ENCODE assay signal across 8 cellular contexts in the genomic region with DNA sequence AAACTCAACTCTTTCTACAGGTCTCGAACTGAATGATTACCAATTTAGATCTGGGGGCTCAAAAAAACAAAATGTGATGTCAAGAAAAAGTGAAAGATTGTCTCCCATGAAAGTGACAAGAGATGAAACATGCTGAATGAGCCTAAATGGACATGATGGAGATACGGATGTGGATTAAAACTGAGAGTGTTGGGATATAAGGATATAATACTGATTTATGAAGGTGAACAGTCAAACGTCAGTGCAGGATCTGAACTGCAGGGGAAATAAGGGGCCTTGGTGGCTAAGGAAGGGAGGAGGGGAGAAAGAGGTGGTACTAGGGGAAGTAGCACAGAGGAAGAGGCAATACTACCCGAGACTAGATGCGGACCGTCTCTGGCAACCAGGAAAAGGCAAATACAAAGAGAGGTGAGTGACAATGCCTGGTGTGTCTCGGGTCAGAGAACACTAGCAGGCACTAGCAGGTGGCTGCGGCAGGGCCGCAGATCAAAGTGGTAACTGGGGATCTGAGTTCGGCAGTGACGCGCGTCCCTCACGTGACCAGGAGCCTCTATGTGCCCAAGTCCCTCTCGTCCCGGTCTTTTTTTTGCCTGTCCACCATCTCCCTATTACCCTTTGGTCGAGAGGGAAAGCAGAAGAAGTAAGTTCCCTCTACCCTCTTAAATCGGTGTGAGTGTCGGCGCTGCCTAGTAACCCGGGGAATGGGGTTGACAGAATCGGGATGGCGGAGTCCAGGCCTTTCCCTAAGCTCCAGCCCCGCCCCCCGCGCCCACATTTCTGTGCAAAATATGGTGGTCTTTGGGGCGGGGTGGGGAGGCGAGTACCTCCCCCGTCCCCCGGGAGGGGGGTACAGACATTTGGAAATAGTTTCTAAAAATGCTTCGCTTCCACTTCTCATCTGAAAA. TPM values are rescaled to one million over a fixed set of nuclear protein-coding genes. Genes with fewer than 3 reads are reported as not detected.
DNase-seq lines count a peak whose midpoint lies in the region; ATAC-seq, FAIRE-seq and TF ChIP-seq lines count a peak whose summit lies in the region.

Gene TCEAL1, plus strand, starts transcription at position 590 of the 905 bp plus-strand sequence. CDS start 942 bp downstream, outside the sequence.

- FAIRE-seq in RCC 7860 (lab: Jason Lieb, UNC) = no peak

- H3K9ac ChIP-seq in NT2/D1 (ENCODE audit: insufficient read length, low read depth) = peak within 1 kb of the TSS; percentile 75

- TF ChIP-seq CTCF in omental fat pad (IDR thresholded peaks at IDR 0.05) = no peak

- H3K4me3 Mint-ChIP-seq in CD4-positive, alpha-beta memory T cell = peak within 1 kb of the TSS; percentile 75 to 94 (median 84)
- peak within 1 kb of the TSS; percentile 88 for H3K4me3 Mint-ChIP-seq in activated naive CD8-positive, alpha-beta T cell treated with anti-CD3 and anti-CD28 coated beads for 36 hours

- no peaks in the 10 kb centered on the region for H3K9me3 Mint-ChIP-seq in CD4-positive, alpha-beta memory T cell
- H3K9me3 Mint-ChIP-seq in activated naive CD8-positive, alpha-beta T cell treated with anti-CD3 and anti-CD28 coated beads for 36 hours = no peaks in the 10 kb centered on the region

- H3K27me3 ChIP-seq in CD4-positive, alpha-beta memory T cell (ENCODE audit: insufficient read depth, low read length) = no peaks in the 10 kb centered on the region
- no peaks in the 10 kb centered on the region for H3K27me3 ChIP-seq in NT2/D1 (ENCODE audit: insufficient read depth, insufficient read length)

- peaks cover 12% of the 10 kb centered on the region for H3K4me1 ChIP-seq in CD4-positive, alpha-beta memory T cell (ENCODE audit: insufficient read depth, low read length)
- peaks cover 5% of the 10 kb centered on the region for H3K4me1 ChIP-seq in NT2/D1 (ENCODE audit: insufficient read depth, insufficient read length)

- H3K27me3 Mint-ChIP-seq in CD4-positive, alpha-beta memory T cell = no peaks in the 10 kb centered on the region
- no peaks in the 10 kb centered on the region for H3K27me3 Mint-ChIP-seq in activated naive CD8-positive, alpha-beta T cell treated with anti-CD3 and anti-CD28 coated beads for 36 hours

- CTCF ChIA-PET in CD4-positive, alpha-beta memory T cell (lab: Charles Lee; ENCODE audit: partially characterized antibody) = no interaction called here

- peak; percentile 15 to 47 (median 25) for DNase-seq in CD4-positive, alpha-beta memory T cell
- DNase-seq in NT2/D1 (ENCODE audit: low read depth, low spot score) (no peak), Right ventricle myocardium superior (peak; percentile 73), omental fat pad (ENCODE audit: low spot score) (peak; percentile 35), RCC 7860 (ENCODE audit: low spot score) (no peak)
- peak; percentile 40 for DNase-seq in activated naive CD8-positive, alpha-beta T cell treated with anti-CD3 and anti-CD28 coated beads for 36 hours

- no peaks in the 10 kb centered on the region for H3K36me3 ChIP-seq in CD4-positive, alpha-beta memory T cell (ENCODE audit: insufficient read depth, low read length)
- peaks cover 3% of the 10 kb centered on the region for H3K36me3 ChIP-seq in NT2/D1 (ENCODE audit: insufficient read depth, insufficient read length, low read length)

- peak within 1 kb of the TSS; percentile 64 for H3K27ac ChIP-seq in CD4-positive, alpha-beta memory T cell (ENCODE audit: low read depth, low read length)

- peak within 1 kb of the TSS; percentile 36 to 67 for H3K4me3 ChIP-seq in CD4-positive, alpha-beta memory T cell (ENCODE audit: low read length in 2 of 2)
- H3K4me3 ChIP-seq in NT2/D1 (ENCODE audit: insufficient read length, low read depth) = peak within 1 kb of the TSS; percentile 74

- peak within 1 kb of the TSS; percentile 41 to 95 (median 86) for H3K27ac Mint-ChIP-seq in CD4-positive, alpha-beta memory T cell
- H3K27ac Mint-ChIP-seq in activated naive CD8-positive, alpha-beta T cell treated with anti-CD3 and anti-CD28 coated beads for 36 hours = peak within 1 kb of the TSS; percentile 85

- peaks cover 7 to 17% (median 14%) of the 10 kb centered on the region in 4 donors for H3K4me1 Mint-ChIP-seq in CD4-positive, alpha-beta memory T cell
- peaks cover 12% of the 10 kb centered on the region for H3K4me1 Mint-ChIP-seq in activated naive CD8-positive, alpha-beta T cell treated with anti-CD3 and anti-CD28 coated beads for 36 hours

- no peaks in the 10 kb centered on the region for H3K9me3 ChIP-seq in CD4-positive, alpha-beta memory T cell (ENCODE audit: control insufficient read depth in 1 of 2, low read length in 2 of 2)
- no peaks in the 10 kb centered on the region for H3K9me3 ChIP-seq in NT2/D1 (ENCODE audit: insufficient read depth, low read length)

- peaks cover 0 to 3% of the 10 kb centered on the region in 2 donors for H3K36me3 Mint-ChIP-seq in CD4-positive, alpha-beta memory T cell
- H3K36me3 Mint-ChIP-seq in activated naive CD8-positive, alpha-beta T cell treated with anti-CD3 and anti-CD28 coated beads for 36 hours = no peaks in the 10 kb centered on the region

- POLR2A ChIA-PET in CD4-positive, alpha-beta memory T cell (lab: Charles Lee; ENCODE audit: partially characterized antibody) = interaction anchor here (1.7 kb wide), 1 partner anchor 58 kb away, joined by 6 read pairs; no protein-coding TSS in a partner anchor

- peak; percentile 70 for ATAC-seq in GM19395 (IDR thresholded peaks at IDR 0.05; ENCODE audit: unreplicated experiment)
- peak; percentile 64 for ATAC-seq in HG03520 (IDR thresholded peaks at IDR 0.05; ENCODE audit: unreplicated experiment)
- ATAC-seq in Right ventricle myocardium superior (ENCODE audit: poor library complexity) = peak; percentile 83
- peak; percentile 35 for ATAC-seq in omental fat pad (ENCODE audit: low FRiP score)

- intact Hi-C loops in CD4-positive, alpha-beta memory T cell (cut with micrococcal nuclease) = loop anchor here (2.0 kb wide), 2 partner anchors 20 to 58 kb away; partner anchors contain the start of gene MORF4L2
- intact Hi-C loops in Right ventricle myocardium superior (cut with DNase I) = no loop called here

RNA-seq across cellular contexts. Expression of gene TCEAL1, which starts in this region (rescaled TPM):
- 10 to 100 TPM; 10.6 to 11.1 TPM for total RNA-seq in CD4-positive, alpha-beta memory T cell
- 10 to 100 TPM; 10.1 to 18.4 TPM for polyA plus RNA-seq in CD4-positive, alpha-beta memory T cell
- total RNA-seq in activated naive CD8-positive, alpha-beta T cell treated with anti-CD3 and anti-CD28 coated beads for 36 hours = 1 to 10 TPM; 7.3 to 8.1 TPM
- 19.2 TPM for total RNA-seq in Right ventricle myocardium superior
- total RNA-seq in omental fat pad = 10 to 100 TPM; 32.8 to 70.3 (median 51.7) TPM

Comparison
In these comparisons a context has a peak if more than half of its experiments do, and no peak if none do; other contexts are left out.
1. DNase-seq: peak in CD4-positive, alpha-beta memory T cell (5 of 5), activated naive CD8-positive, alpha-beta T cell treated with anti-CD3 and anti-CD28 coated beads for 36 hours (single experiment), Right ventricle myocardium superior (single experiment) and omental fat pad (single experiment); none in NT2/D1 (single experiment) and RCC 7860 (single experiment).
2. Peak in every context shown above with its lines, with median percentiles within 50 percentile points of each other: ATAC-seq.